8 cellular contexts compared by ENCODE assay signal in genomic region chr1:32142446-32143301, GRCh38. TPM values are rescaled to one million over a fixed set of nuclear protein-coding genes. Genes with fewer than 3 reads are reported as not detected.
DNase-seq lines count a peak whose midpoint lies in the region; ATAC-seq and TF ChIP-seq lines count a peak whose summit lies in the region.

No MANE protein-coding gene starts in this region.

- H3K27ac ChIP-seq in lower lobe of right lung: peak overlapping the region; percentile 36

- no peak for TF ChIP-seq CTCF in choroid plexus epithelial cell (conservative IDR thresholded peaks at IDR 0.05; ENCODE audit: low read depth, low read length)
- TF ChIP-seq CTCF in lower lobe of right lung (IDR thresholded peaks at IDR 0.05): no peak

- ATAC-seq in lower lobe of right lung (peak; percentile 88 to 89), HG03469 (IDR thresholded peaks at IDR 0.05; ENCODE audit: unreplicated experiment) (no peak)

- H3K4me3 ChIP-seq in choroid plexus epithelial cell (ENCODE audit: low read depth, low read length) (no peak overlapping the region), lower lobe of right lung (no peak overlapping the region)

- no peaks in the 10 kb centered on the region for H3K27me3 ChIP-seq in lower lobe of right lung (ENCODE audit: low read depth)

- peaks cover 19% of the 10 kb centered on the region for H3K4me1 ChIP-seq in lower lobe of right lung

- DNase-seq in AG08395 (ENCODE audit: low spot score) (peak; percentile 97), HuH-7.5 (ENCODE audit: low spot score) (peak; percentile 55), choroid plexus epithelial cell (ENCODE audit: low read depth) (peak; percentile 87), lower lobe of right lung (no peak), posterior vena cava (ENCODE audit: low spot score) (no peak)
- no peak for DNase-seq in activated effector memory CD4-positive, alpha-beta T cell treated with Interleukin-2 at 50 U/mL for 16 hours
- no peak for DNase-seq in activated CD4-positive, alpha-beta T cell treated with anti-CD3 and anti-CD28 coated beads, Interleukin-2, amount 50 U/mL, for 1 hour

- intact Hi-C loops in lower lobe of right lung (cut with DNase I) (no loop called here), posterior vena cava (cut with DNase I) (no loop called here)

- H3K36me3 ChIP-seq in lower lobe of right lung: no peaks in the 10 kb centered on the region

- H3K9me3 ChIP-seq in lower lobe of right lung: no peaks in the 10 kb centered on the region

RNA-seq across cellular contexts. Expression of gene KPNA6, which starts 34.8 kb away (rescaled TPM):
- total RNA-seq in lower lobe of right lung: 57.1 TPM
- 10 to 100 TPM; 60.7 to 66.3 TPM for total RNA-seq in posterior vena cava

RNA-seq across cellular contexts. Expression of gene TXLNA, which starts 36.8 kb away (rescaled TPM):
- total RNA-seq in lower lobe of right lung (45.1 TPM), posterior vena cava (10 to 100 TPM; 44.8 to 45.3 TPM)

RNA-seq across cellular contexts. Expression of gene CCDC28B, which starts 57.7 kb away (rescaled TPM):
- total RNA-seq in lower lobe of right lung: 3.3 TPM
- total RNA-seq in posterior vena cava: 1 to 10 TPM; 7.5 to 8.3 TPM

Comparison
In these comparisons a context has a peak if more than half of its experiments do, and no peak if none do; other contexts are left out.
1. DNase-seq: peak in AG08395 (single experiment), HuH-7.5 (single experiment) and choroid plexus epithelial cell (single experiment); none in lower lobe of right lung (single experiment), activated effector memory CD4-positive, alpha-beta T cell treated with Interleukin-2 at 50 U/mL for 16 hours (single experiment), posterior vena cava (single experiment) and activated CD4-positive, alpha-beta T cell treated with anti-CD3 and anti-CD28 coated beads, Interleukin-2, amount 50 U/mL, for 1 hour (single experiment).